Comparison of ENCODE assay signal across 1 cellular context in genomic region chr11:35056391-35057093, GRCh38.
TF ChIP-seq lines count a peak whose summit lies in the region.

No MANE protein-coding gene starts in this region.

TF ChIP-seq in HCT116, 20 proteins besides CTCF, POLR2A, EP300 and RAD21 (continued from another document):
- TF ChIP-seq MAX (IDR thresholded peaks at IDR 0.05) (no peak), ELF1 (IDR thresholded peaks at IDR 0.05; ENCODE audit: borderline replicate concordance, low read depth) (no peak), SIN3A (IDR thresholded peaks at IDR 0.05; ENCODE audit: low read depth) (no peak), YY1 (IDR thresholded peaks at IDR 0.05; ENCODE audit: extremely low read depth, insufficient replicate concordance, low read depth, low read length) (no peak), EZH2phosphoT487 (IDR thresholded peaks at IDR 0.05; ENCODE audit: borderline replicate concordance) (no peak), JUND (IDR thresholded peaks at IDR 0.05) (no peak), ZFX (IDR thresholded peaks at IDR 0.05) (no peak), SRF (IDR thresholded peaks at IDR 0.05; ENCODE audit: low read depth) (no peak), TCF7L2 (IDR thresholded peaks at IDR 0.05; ENCODE audit: borderline replicate concordance, extremely low read depth, insufficient read depth, insufficient read length) (no peak), SP1 (IDR thresholded peaks at IDR 0.05; ENCODE audit: low read depth) (no peak)
